15 cellular contexts compared by ENCODE assay signal in the genomic region with DNA sequence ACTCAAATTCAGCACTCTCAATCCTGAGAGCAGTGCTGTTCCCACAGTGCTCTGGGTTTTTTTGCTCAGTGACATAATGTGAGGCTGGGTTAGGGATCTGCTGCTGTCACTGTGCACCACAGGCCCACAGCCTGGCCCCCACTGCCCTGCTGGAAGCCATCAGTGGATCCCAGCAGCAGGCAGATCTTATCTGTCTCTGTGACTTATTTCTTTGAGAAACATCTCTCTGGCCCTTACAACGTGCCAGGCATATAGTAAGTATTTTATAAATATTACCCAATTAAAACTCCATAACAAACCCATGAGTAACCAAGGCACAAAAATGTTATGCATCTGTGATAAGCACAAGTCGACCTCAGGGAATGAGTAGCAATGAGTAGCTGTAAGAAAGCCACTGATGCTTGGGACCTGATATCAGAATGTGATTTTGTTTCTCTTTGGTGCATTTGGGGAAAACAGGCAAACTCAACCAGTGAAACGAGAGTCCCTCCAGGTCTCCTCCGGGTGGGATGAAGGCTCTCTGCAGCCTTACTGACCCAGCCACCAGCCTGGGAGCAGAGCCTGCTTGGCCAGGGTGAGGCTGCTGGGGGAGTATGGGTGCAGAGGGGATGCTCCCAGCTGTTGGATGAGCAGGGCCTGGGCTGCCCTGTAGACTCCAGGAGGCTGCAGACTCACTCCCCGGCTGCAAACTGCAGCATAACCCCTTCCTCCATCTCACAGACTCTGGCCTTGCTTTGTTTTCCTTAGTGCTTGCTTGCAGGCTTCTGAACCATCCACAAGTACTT.
DNase-seq lines count a peak whose midpoint lies in the region; ATAC-seq and TF ChIP-seq lines count a peak whose summit lies in the region.
"Had no signal": no experiment of that assay in that cellular context is flagged by ENCODE, and none has a peak within 500 bp of the region (broad histone marks: within the 10 kb centered on the region; RNA-seq: fewer than 3 reads in every experiment).

No MANE protein-coding gene starts in this region.

- peak; percentile 39 for ATAC-seq in foreskin keratinocyte
- peak; percentile 20 for ATAC-seq in stimulated activated memory B cell treated with anti-CD40 and anti-IgM and Interleukin-4, amounts not matched to agents 10 μg/mL and 1 μg/mL and 100 μg/mL, for 72 hours
- ATAC-seq: activated T-cell treated with anti-CD3 and anti-CD28 coated beads, Interleukin-2, amount 50 U/mL, for 4 hours; HCT116 had no signal

- H3K4me3 ChIP-seq in thyroid gland (replicated peaks in 1 of 3): no peak overlapping the region
- H3K4me3 ChIP-seq: testis had no signal

- peak overlapping the region; percentile 4 for H3K27ac Mint-ChIP-seq in stimulated activated memory B cell treated with anti-CD40 and anti-IgM and Interleukin-4, amounts not matched to agents 10 μg/mL and 1 μg/mL and 100 μg/mL, for 72 hours
- H3K27ac Mint-ChIP-seq: dendritic cell treated with granulocyte-macrophage colony-stimulating factor and Interleukin-4, amounts not matched to agents 40 ng/mL and 50 ng/mL, for 4 days had no signal

- WGBS in thyroid gland, 2 donors: 56 to 59% methylated on average over 5 of the region's 5 CpGs

- no peak for TF ChIP-seq CTCF in foreskin keratinocyte (conservative IDR thresholded peaks at IDR 0.05)
- TF ChIP-seq CTCF in thyroid gland (IDR thresholded peaks at IDR 0.05): no peak

- DNase-seq in GM04504 (ENCODE audit: low read depth) (peak; percentile 77), T1000 (lab: John Stamatoyannopoulos, UW) (peak; percentile 48), foreskin keratinocyte (peak; percentile 19 to 58), thyroid gland (no peak), middle frontal gyrus (ENCODE audit: extremely low spot score, low spot score) (no peak), cerebellar cortex (ENCODE audit: low spot score) (no peak), SHP77 treated with DMSO at 0.1 percent for 48 hours (lab: John Stamatoyannopoulos, UW) (no peak)
- DNase-seq: activated T-cell treated with anti-CD3 and anti-CD28 coated beads, Interleukin-2, amount 50 U/mL, for 4 hours; DMS79 treated with DMSO at 0.1 percent for 48 hours; NCI-H1092 treated with DMSO at 0.1 percent for 48 hours; stimulated activated CD4-positive, alpha-beta T cell treated with anti-CD3 and anti-CD28 coated beads, Interleukin-1b, Interleukin-23, amount 100 ng/mL, for 48 hours; testis had no signal

- H3K9me3 ChIP-seq in thyroid gland: no peaks in the 10 kb centered on the region
- H3K9me3 ChIP-seq: testis had no signal

- no peaks in the 10 kb centered on the region for H3K27me3 Mint-ChIP-seq in stimulated activated memory B cell treated with anti-CD40 and anti-IgM and Interleukin-4, amounts not matched to agents 10 μg/mL and 1 μg/mL and 100 μg/mL, for 72 hours
- H3K27me3 Mint-ChIP-seq: dendritic cell treated with granulocyte-macrophage colony-stimulating factor and Interleukin-4, amounts not matched to agents 40 ng/mL and 50 ng/mL, for 4 days had no signal

- H3K27me3 ChIP-seq in foreskin keratinocyte: no peaks in the 10 kb centered on the region
- H3K27me3 ChIP-seq in thyroid gland: no peaks in the 10 kb centered on the region
- H3K27me3 ChIP-seq: testis had no signal

- H3K4me3 Mint-ChIP-seq in stimulated activated memory B cell treated with anti-CD40 and anti-IgM and Interleukin-4, amounts not matched to agents 10 μg/mL and 1 μg/mL and 100 μg/mL, for 72 hours: no peak overlapping the region
- H3K4me3 Mint-ChIP-seq: activated T-cell treated with anti-CD3 and anti-CD28 coated beads, Interleukin-2, amount 50 U/mL, for 4 hours; dendritic cell treated with granulocyte-macrophage colony-stimulating factor and Interleukin-4, amounts not matched to agents 40 ng/mL and 50 ng/mL, for 4 days had no signal

- TF ChIP-seq POLR2A in thyroid gland (IDR thresholded peaks at IDR 0.05): no peak

- intact Hi-C loops in thyroid gland (cut with DNase I): no loop called here

- H3K4me1 Mint-ChIP-seq in stimulated activated memory B cell treated with anti-CD40 and anti-IgM and Interleukin-4, amounts not matched to agents 10 μg/mL and 1 μg/mL and 100 μg/mL, for 72 hours: peaks cover 15% of the 10 kb centered on the region

- H3K36me3 ChIP-seq in thyroid gland: no peaks in the 10 kb centered on the region

- H3K36me3 Mint-ChIP-seq in stimulated activated memory B cell treated with anti-CD40 and anti-IgM and Interleukin-4, amounts not matched to agents 10 μg/mL and 1 μg/mL and 100 μg/mL, for 72 hours: no peaks in the 10 kb centered on the region

- peaks cover 7% of the 10 kb centered on the region for H3K9me3 Mint-ChIP-seq in stimulated activated memory B cell treated with anti-CD40 and anti-IgM and Interleukin-4, amounts not matched to agents 10 μg/mL and 1 μg/mL and 100 μg/mL, for 72 hours
- H3K9me3 Mint-ChIP-seq: dendritic cell treated with granulocyte-macrophage colony-stimulating factor and Interleukin-4, amounts not matched to agents 40 ng/mL and 50 ng/mL, for 4 days had no signal

- H3K4me1 ChIP-seq in foreskin keratinocyte: no peaks in the 10 kb centered on the region
- peaks cover 0 to 14% of the 10 kb centered on the region in 2 donors for H3K4me1 ChIP-seq in thyroid gland
- H3K4me1 ChIP-seq: testis had no signal

- H3K27ac ChIP-seq in foreskin keratinocyte (no peak overlapping the region), thyroid gland (no peak overlapping the region)

Comparison
In these comparisons a context has a peak if more than half of its experiments do, and no peak if none do; other contexts are left out.
1. DNase-seq: peak in GM04504 (single experiment), T1000 (single experiment) and foreskin keratinocyte (2 of 2); none in thyroid gland (0 of 2), middle frontal gyrus (single experiment), cerebellar cortex (single experiment) and SHP77 treated with DMSO at 0.1 percent for 48 hours (single experiment).